Comparison of ENCODE assay signal across 8 cellular contexts in the genomic region with DNA sequence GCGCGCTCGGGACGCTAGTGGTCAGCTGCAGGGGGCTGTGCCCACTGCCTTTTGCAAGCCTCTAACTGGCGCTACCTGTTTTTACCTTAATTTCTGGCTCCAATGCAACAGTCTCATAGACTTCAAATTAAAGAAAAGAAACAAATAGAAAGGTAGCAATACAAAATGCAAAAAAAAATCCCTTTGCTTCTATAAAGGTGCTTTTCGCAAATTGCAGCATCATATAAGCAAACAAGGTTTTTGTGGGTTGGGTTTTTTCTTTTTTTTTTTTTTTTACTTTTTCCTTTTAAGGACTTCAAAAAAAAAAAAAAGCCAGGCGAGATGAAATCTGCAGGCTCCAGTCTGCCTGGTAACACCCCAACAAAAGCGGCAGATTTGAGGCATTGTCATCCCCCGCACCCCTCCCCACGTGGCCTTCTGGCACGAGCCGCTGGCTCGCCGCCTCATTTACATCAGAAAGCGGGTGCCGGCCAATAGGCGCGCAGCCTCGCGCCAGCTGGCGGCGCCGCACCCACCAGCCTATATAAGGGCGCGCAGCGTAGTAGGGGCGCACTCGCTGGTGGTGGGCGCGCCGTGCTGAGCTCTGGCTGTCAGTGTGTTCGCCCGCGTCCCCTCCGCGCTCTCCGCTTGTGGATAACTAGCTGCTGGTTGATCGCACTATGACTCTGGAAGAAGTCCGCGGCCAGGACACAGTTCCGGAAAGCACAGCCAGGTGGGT. TPM values are rescaled to one million over a fixed set of nuclear protein-coding genes. Genes with fewer than 3 reads are reported as not detected.
DNase-seq lines count a peak whose midpoint lies in the region; ATAC-seq and TF ChIP-seq lines count a peak whose summit lies in the region.

GADD45G (plus strand) TSS at position 550 of the 718 bp plus-strand sequence; CDS start at position 660, 110 bp downstream.

- peaks cover 23% of the 10 kb centered on the region for H3K4me1 Mint-ChIP-seq in activated CD8-positive, alpha-beta T cell treated with anti-CD3 and anti-CD28 coated beads for 36 hours (ENCODE audit: low read depth)

- peak within 1 kb of the TSS; percentile 40 for H3K4me3 ChIP-seq in GM12864 (ENCODE audit: low read depth, low read length)
- H3K4me3 ChIP-seq in lung = peak within 1 kb of the TSS; percentile 80

- ATAC-seq in HG03108 (IDR thresholded peaks at IDR 0.05; ENCODE audit: unreplicated experiment) (peak; percentile 49), lung (ENCODE audit: insufficient read depth, low FRiP score) (peak; percentile 61), HG03457 (IDR thresholded peaks at IDR 0.05; ENCODE audit: unreplicated experiment) (no peak)
- peak; percentile 60 for ATAC-seq in activated CD8-positive, alpha-beta T cell treated with anti-CD3 and anti-CD28 coated beads for 36 hours

- H3K36me3 ChIP-seq in lung (ENCODE audit: control insufficient read depth in 2 of 2, insufficient read depth in 2 of 2, low read length in 2 of 2) = no peaks in the 10 kb centered on the region

- 0 to 1% methylated on average over 41 of the region's 41 CpGs for WGBS in lung, 2 donors

- H3K27ac ChIP-seq in lung (ENCODE audit: low read depth in 1 of 2, low read length in 1 of 2) = peak within 1 kb of the TSS; percentile 93 to 94

- peak within 1 kb of the TSS; percentile 84 for H3K4me3 Mint-ChIP-seq in activated CD8-positive, alpha-beta T cell treated with anti-CD3 and anti-CD28 coated beads for 36 hours

- no peaks in the 10 kb centered on the region for H3K27me3 ChIP-seq in lung (ENCODE audit: control insufficient read depth, insufficient read depth)

- intact Hi-C loops in activated CD8-positive, alpha-beta T cell treated with anti-CD3 and anti-CD28 coated beads for 36 hours (cut with micrococcal nuclease) = loop anchor here (10.0 kb wide), 1 partner anchor 100 kb away; no protein-coding TSS in a partner anchor

- H3K9me3 Mint-ChIP-seq in activated CD8-positive, alpha-beta T cell treated with anti-CD3 and anti-CD28 coated beads for 36 hours = no peaks in the 10 kb centered on the region

- CTCF ChIA-PET in activated CD8-positive, alpha-beta T cell treated with anti-CD3 and anti-CD28 coated beads for 36 hours (lab: Charles Lee) = interaction anchor here (0.7 to 16.5 kb wide), 11 partner anchors 8 to 507 kb away, joined by 3 to 355 read pairs (median 4); no protein-coding TSS in a partner anchor

- H3K27me3 Mint-ChIP-seq in activated CD8-positive, alpha-beta T cell treated with anti-CD3 and anti-CD28 coated beads for 36 hours = peaks cover 3% of the 10 kb centered on the region

- POLR2A ChIA-PET in activated CD8-positive, alpha-beta T cell treated with anti-CD3 and anti-CD28 coated beads for 36 hours (lab: Charles Lee) = interaction anchor here (0.6 to 1.6 kb wide), 5 partner anchors 14 to 228 kb away, joined by 3 to 5 read pairs (median 3); no protein-coding TSS in a partner anchor

- peaks cover 0 to 5% of the 10 kb centered on the region in 2 donors for H3K4me1 ChIP-seq in lung (ENCODE audit: control insufficient read depth in 2 of 2, insufficient read depth in 2 of 2, low read length in 2 of 2)

- no peaks in the 10 kb centered on the region for H3K9me3 ChIP-seq in lung (ENCODE audit: control insufficient read depth in 2 of 2, insufficient read depth in 1 of 2, low read length in 1 of 2)

- DNase-seq in GM12864 (ENCODE audit: low read depth) = peak; percentile 30
- peak; percentile 76 for DNase-seq in NCI-H460 (ENCODE audit: extremely low read depth, low read depth)
- DNase-seq in activated CD8-positive, alpha-beta T cell treated with anti-CD3 and anti-CD28 coated beads for 36 hours = peak; percentile 94
- DNase-seq in ecto neural progenitor cell (ENCODE audit: low spot score) = peak; percentile 94
- peak; percentile 93 for DNase-seq in lung (ENCODE audit: low spot score)
- DNase-seq in stimulated activated CD4-positive, alpha-beta T cell treated with anti-CD3 and anti-CD28 coated beads, Interleukin-4, amount 100 ng/mL, for 48 hours (ENCODE audit: low read depth in 2 of 2) = peak; percentile 77 to 86

- H3K36me3 Mint-ChIP-seq in activated CD8-positive, alpha-beta T cell treated with anti-CD3 and anti-CD28 coated beads for 36 hours (ENCODE audit: low read depth) = no peaks in the 10 kb centered on the region

- TF ChIP-seq CTCF in GM12864 (IDR thresholded peaks at IDR 0.05; ENCODE audit: low read depth, low read length, missing control alignments) (no peak), lung (IDR thresholded peaks at IDR 0.05; ENCODE audit: control extremely low read depth, extremely low read depth) (no peak)
- TF ChIP-seq CTCF in activated CD8-positive, alpha-beta T cell treated with anti-CD3 and anti-CD28 coated beads for 36 hours (IDR thresholded peaks at IDR 0.05) = no peak

- peak within 1 kb of the TSS; percentile 76 for H3K27ac Mint-ChIP-seq in activated CD8-positive, alpha-beta T cell treated with anti-CD3 and anti-CD28 coated beads for 36 hours

RNA-seq across cellular contexts. Expression of gene GADD45G, which starts in this region (rescaled TPM):
- total RNA-seq in NCI-H460 (2014; rRNA removed; shearing (Covaris generic)) = 3.4 and 3.8 TPM in 2 replicates
- 2.5 and 10.9 TPM in 2 replicates for polyA plus RNA-seq in NCI-H460 (2014; cell fraction: nucleus; rRNA removed)
- 1 to 10 TPM; 3.7 to 5.0 TPM for total RNA-seq in activated CD8-positive, alpha-beta T cell treated with anti-CD3 and anti-CD28 coated beads for 36 hours
- total RNA-seq in lung = 10 to 100 TPM in 1 of 2 donors, 1 to 10 TPM in 1; 9.9 to 36.6 TPM
- 10 to 100 TPM; 30.4 to 70.3 TPM for polyA plus RNA-seq in lung

Comparison
In these comparisons a context has a peak if more than half of its experiments do, and no peak if none do; other contexts are left out.
1. DNase-seq: peak in every context shown above with its lines; median percentile 94 in activated CD8-positive, alpha-beta T cell treated with anti-CD3 and anti-CD28 coated beads for 36 hours; 94 in ecto neural progenitor cell; 93 in lung; 82 in stimulated activated CD4-positive, alpha-beta T cell treated with anti-CD3 and anti-CD28 coated beads, Interleukin-4, amount 100 ng/mL, for 48 hours; 76 in NCI-H460; 30 in GM12864.